1 cellular context compared by ENCODE assay signal in the genomic region with DNA sequence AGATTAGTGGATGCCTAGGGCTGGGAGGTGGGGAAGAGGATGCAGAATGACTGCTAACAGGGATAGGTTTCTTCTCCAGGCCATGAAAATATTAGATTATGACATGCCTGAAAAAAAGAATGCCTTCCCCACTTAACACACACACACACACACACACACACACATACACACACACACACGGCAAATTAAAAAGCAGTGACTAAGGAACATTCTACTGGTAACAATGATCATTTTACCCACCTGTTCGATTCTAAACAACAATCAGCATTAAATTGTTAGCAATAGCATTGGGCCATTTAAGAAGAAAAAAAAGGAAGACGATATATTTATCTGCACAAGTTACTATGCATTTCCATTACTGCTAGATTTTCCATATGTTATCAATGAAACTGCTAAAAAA.
TF ChIP-seq lines count a peak whose summit lies in the region.

No MANE protein-coding gene starts in this region.

TF ChIP-seq in SK-N-SH treated with all-trans-retinoic acid at 6 μM for 48 hours, 23 proteins besides CTCF, POLR2A, EP300 and RAD21 (continued from another document):
- TF ChIP-seq, protein P1, sequence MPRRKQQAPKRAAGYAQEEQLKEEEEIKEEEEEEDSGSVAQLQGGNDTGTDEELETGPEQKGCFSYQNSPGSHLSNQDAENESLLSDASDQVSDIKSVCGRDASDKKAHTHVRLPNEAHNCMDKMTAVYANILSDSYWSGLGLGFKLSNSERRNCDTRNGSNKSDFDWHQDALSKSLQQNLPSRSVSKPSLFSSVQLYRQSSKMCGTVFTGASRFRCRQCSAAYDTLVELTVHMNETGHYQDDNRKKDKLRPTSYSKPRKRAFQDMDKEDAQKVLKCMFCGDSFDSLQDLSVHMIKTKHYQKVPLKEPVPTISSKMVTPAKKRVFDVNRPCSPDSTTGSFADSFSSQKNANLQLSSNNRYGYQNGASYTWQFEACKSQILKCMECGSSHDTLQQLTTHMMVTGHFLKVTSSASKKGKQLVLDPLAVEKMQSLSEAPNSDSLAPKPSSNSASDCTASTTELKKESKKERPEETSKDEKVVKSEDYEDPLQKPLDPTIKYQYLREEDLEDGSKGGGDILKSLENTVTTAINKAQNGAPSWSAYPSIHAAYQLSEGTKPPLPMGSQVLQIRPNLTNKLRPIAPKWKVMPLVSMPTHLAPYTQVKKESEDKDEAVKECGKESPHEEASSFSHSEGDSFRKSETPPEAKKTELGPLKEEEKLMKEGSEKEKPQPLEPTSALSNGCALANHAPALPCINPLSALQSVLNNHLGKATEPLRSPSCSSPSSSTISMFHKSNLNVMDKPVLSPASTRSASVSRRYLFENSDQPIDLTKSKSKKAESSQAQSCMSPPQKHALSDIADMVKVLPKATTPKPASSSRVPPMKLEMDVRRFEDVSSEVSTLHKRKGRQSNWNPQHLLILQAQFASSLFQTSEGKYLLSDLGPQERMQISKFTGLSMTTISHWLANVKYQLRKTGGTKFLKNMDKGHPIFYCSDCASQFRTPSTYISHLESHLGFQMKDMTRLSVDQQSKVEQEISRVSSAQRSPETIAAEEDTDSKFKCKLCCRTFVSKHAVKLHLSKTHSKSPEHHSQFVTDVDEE (CRISPR knock-in tag; IDR thresholded peaks at IDR 0.05), result no peak
- TF ChIP-seq, protein P2, sequence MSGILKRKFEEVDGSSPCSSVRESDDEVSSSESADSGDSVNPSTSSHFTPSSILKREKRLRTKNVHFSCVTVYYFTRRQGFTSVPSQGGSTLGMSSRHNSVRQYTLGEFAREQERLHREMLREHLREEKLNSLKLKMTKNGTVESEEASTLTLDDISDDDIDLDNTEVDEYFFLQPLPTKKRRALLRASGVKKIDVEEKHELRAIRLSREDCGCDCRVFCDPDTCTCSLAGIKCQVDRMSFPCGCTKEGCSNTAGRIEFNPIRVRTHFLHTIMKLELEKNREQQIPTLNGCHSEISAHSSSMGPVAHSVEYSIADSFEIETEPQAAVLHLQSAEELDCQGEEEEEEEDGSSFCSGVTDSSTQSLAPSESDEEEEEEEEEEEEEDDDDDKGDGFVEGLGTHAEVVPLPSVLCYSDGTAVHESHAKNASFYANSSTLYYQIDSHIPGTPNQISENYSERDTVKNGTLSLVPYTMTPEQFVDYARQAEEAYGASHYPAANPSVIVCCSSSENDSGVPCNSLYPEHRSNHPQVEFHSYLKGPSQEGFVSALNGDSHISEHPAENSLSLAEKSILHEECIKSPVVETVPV (CRISPR knock-in tag; IDR thresholded peaks at IDR 0.05), result no peak
- TF ChIP-seq ZFP30 (CRISPR knock-in tag; IDR thresholded peaks at IDR 0.05), result no peak
- no peak for TF ChIP-seq ZC3H10 (CRISPR knock-in tag; IDR thresholded peaks at IDR 0.05)
- no peak for TF ChIP-seq ZNF8 (CRISPR knock-in tag; IDR thresholded peaks at IDR 0.05)
- no peak for TF ChIP-seq RARB (CRISPR knock-in tag; IDR thresholded peaks at IDR 0.05)
